ENCODE assay signal across 8 cellular contexts in the genomic region with DNA sequence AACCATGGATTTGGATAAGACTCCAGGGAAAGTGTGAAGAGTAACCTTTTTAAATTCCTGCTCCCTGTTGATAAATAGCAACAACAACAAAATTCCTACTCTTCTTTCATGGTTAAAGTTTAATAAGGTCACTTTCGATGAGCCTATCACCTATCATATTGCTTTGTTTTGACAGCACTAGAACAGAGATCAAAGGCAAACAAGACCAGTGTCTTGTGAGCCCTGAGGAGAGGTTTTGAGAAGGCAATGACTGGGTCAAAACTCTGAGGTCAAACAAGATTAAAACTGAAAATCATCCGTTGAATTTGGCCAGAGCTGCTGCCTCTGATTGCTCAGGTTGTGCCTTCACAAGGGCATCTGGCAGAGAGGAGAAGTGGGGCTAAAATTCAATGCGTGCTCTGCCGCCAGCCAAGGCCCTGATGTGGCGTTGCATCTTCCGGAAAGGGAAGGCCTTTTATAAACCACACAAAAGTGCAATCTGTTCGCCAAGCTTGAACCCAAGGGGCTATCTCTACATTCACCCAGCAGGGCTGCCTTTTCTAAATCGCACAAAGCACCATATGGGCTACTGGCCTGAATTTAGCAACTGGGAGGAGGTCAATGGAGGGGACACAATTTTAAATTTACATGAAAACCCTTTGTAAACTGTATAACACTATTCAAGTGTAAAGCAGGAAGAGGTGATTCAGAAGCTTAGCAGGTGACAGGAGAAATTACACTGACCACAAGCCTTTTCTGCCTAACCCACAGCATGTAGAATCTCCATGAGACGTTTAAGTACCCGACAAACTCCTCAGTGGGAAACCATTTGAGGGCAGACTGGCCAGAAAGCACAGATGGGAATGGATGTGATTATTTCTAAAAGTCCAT.
A peak's percentile ranks its signal among the peaks of the same experiment; 100 is the strongest.
DNase-seq lines count a peak whose midpoint lies in the region; ATAC-seq lines count a peak whose summit lies in the region.

No MANE protein-coding gene starts in this region.

- no peaks in the 10 kb centered on the region for H3K27me3 Mint-ChIP-seq in activated T-cell treated with anti-CD3 and anti-CD28 coated beads, Interleukin-2, amount 50 U/mL, for 4 hours (ENCODE audit: low read depth)

- H3K36me3 ChIP-seq in subcutaneous abdominal adipose tissue (ENCODE audit: control insufficient read depth in 5 of 5, insufficient read depth in 5 of 5, low read length in 5 of 5) = no peaks in the 10 kb centered on the region

- no peak for DNase-seq in activated T-cell treated with anti-CD3 and anti-CD28 coated beads, Interleukin-2, amount 50 U/mL, for 4 hours
- no peak for DNase-seq in activated T-cell treated with anti-CD3 and anti-CD28 coated beads, Interleukin-2, amount 50 U/mL, for 48 hours
- peak; percentile 23 for DNase-seq in SKM-1 (lab: John Stamatoyannopoulos, UW; ENCODE audit: unreplicated experiment)
- no peak for DNase-seq in hepatic stellate cell (ENCODE audit: low spot score)
- DNase-seq in HUDEP-2 (lab: John Stamatoyannopoulos, UW; ENCODE audit: unreplicated experiment in 76 of 76) = no peak
- DNase-seq in SHP77 treated with DMSO at 0.1 percent for 48 hours (lab: John Stamatoyannopoulos, UW) = no peak

- no peaks in the 10 kb centered on the region for H3K9me3 ChIP-seq in subcutaneous abdominal adipose tissue (ENCODE audit: control insufficient read depth in 5 of 5, low read length in 5 of 5)

- no peaks in the 10 kb centered on the region for H3K27me3 ChIP-seq in subcutaneous abdominal adipose tissue (ENCODE audit: control insufficient read depth in 5 of 5, insufficient read depth in 4 of 5, low read length in 5 of 5)

- H3K4me1 Mint-ChIP-seq in activated T-cell treated with anti-CD3 and anti-CD28 coated beads, Interleukin-2, amount 50 U/mL, for 4 hours (ENCODE audit: low read depth) = peaks cover 1% of the 10 kb centered on the region

- no peak for ATAC-seq in activated T-cell treated with anti-CD3 and anti-CD28 coated beads, Interleukin-2, amount 50 U/mL, for 4 hours
- peak; percentile 70 for ATAC-seq in HG03064 (IDR thresholded peaks at IDR 0.05; ENCODE audit: low read depth, unreplicated experiment)

- H3K36me3 Mint-ChIP-seq in activated T-cell treated with anti-CD3 and anti-CD28 coated beads, Interleukin-2, amount 50 U/mL, for 4 hours (ENCODE audit: insufficient read depth) = no peaks in the 10 kb centered on the region

- H3K4me3 ChIP-seq in subcutaneous abdominal adipose tissue (ENCODE audit: low read depth in 1 of 5, low read length in 5 of 5) = no peak overlapping the region

- H3K27ac ChIP-seq in subcutaneous abdominal adipose tissue (ENCODE audit: low read depth, low read length) = peak overlapping the region; percentile 92

- peak overlapping the region; percentile 71 for H3K4me3 Mint-ChIP-seq in activated T-cell treated with anti-CD3 and anti-CD28 coated beads, Interleukin-2, amount 50 U/mL, for 4 hours

- H3K9ac ChIP-seq in subcutaneous abdominal adipose tissue (ENCODE audit: low read length in 5 of 5) = peak overlapping the region in 1 of 5 donors; percentile 40

- no peaks in the 10 kb centered on the region for H3K9me3 Mint-ChIP-seq in activated T-cell treated with anti-CD3 and anti-CD28 coated beads, Interleukin-2, amount 50 U/mL, for 4 hours

- H3K4me1 ChIP-seq in subcutaneous abdominal adipose tissue (ENCODE audit: control insufficient read depth in 5 of 5, insufficient read depth in 5 of 5, low read length in 5 of 5) = peaks cover 6 to 39% (median 23%) of the 10 kb centered on the region in 5 donors
